30 cellular contexts compared by ENCODE assay signal in genomic region chr12:113820842-113821241, GRCh38.
"Had no signal": no experiment of that assay in that cellular context is flagged by ENCODE, and none has a peak within 500 bp of the region (broad histone marks: within the 10 kb centered on the region; RNA-seq: fewer than 3 reads in every experiment).

No MANE protein-coding gene starts in this region.

- H3K27me3 Mint-ChIP-seq: activated CD4-positive, alpha-beta memory T cell treated with anti-CD3 and anti-CD28 coated beads for 36 hours; activated CD4-positive, alpha-beta T cell treated with anti-CD3 and anti-CD28 coated beads for 36 hours; activated CD4-positive, alpha-beta T cell treated with anti-CD3 and anti-CD28 coated beads, Interleukin-2, amount 10 ng/mL, durations not matched to agents 24 days and 14 days; activated CD8-positive, alpha-beta memory T cell treated with anti-CD3 and anti-CD28 coated beads, Interleukin-2, amount 10 ng/mL, durations not matched to agents 7 days and 5 days; activated naive CD8-positive, alpha-beta T cell treated with anti-CD3 and anti-CD28 coated beads, Interleukin-2, amount 10 ng/mL, durations not matched to agents 7 days and 5 days; brain; dendritic cell treated with granulocyte-macrophage colony-stimulating factor and Interleukin-4, amounts not matched to agents 40 ng/mL and 50 ng/mL, for 4 days had no signal

- H3K9me3 Mint-ChIP-seq: activated CD4-positive, alpha-beta memory T cell treated with anti-CD3 and anti-CD28 coated beads for 36 hours; activated CD4-positive, alpha-beta T cell treated with anti-CD3 and anti-CD28 coated beads, Interleukin-2, amount 10 ng/mL, durations not matched to agents 24 days and 14 days; activated naive CD4-positive, alpha-beta T cell treated with anti-CD3 and anti-CD28 coated beads for 36 hours; activated naive CD4-positive, alpha-beta T cell treated with anti-CD3 and anti-CD28 coated beads, Interleukin-2, amount 50 U/mL, for 72 hours; activated naive CD8-positive, alpha-beta T cell treated with anti-CD3 and anti-CD28 coated beads, Interleukin-2, amount 10 ng/mL, durations not matched to agents 7 days and 5 days; activated T-helper 1 cell treated with anti-CD3 and anti-CD28 coated beads, Interleukin-12 subunit alpha, Interleukin-12 subunit beta, Interleukin-2, Interleukin-4 antibody, amounts not matched to agents 30 ng/mL and 10 ng/mL and 1 ng/mL, durations not matched to agents 14 hours and 24 hours and 36 hours; activated T-helper 2 cell treated with anti-CD3 and anti-CD28 coated beads, Interferon-gamma antibody, Interleukin-2, Interleukin-4, amounts not matched to agents 10 μg/mL and 5 μg/mL and 100 μg/mL, durations not matched to agents 14 hours and 24 hours and 36 hours; dendritic cell treated with granulocyte-macrophage colony-stimulating factor and Interleukin-4, amounts not matched to agents 40 ng/mL and 50 ng/mL, for 4 days; endodermal cell had no signal

- H3K4me3 ChIP-seq: ascending aorta, breast epithelium, cardiac muscle cell, coronary artery, dorsolateral prefrontal cortex had no signal

- ATAC-seq: activated CD4-positive, alpha-beta T cell treated with anti-CD3 and anti-CD28 coated beads for 36 hours; activated CD8-positive, alpha-beta memory T cell treated with anti-CD3 and anti-CD28 coated beads, Interleukin-2, amount 10 ng/mL, durations not matched to agents 7 days and 5 days; activated CD8-positive, alpha-beta T cell treated with anti-CD3 and anti-CD28 coated beads, Interleukin-2, amount 10 ng/mL, durations not matched to agents 7 days and 5 days; activated naive CD4-positive, alpha-beta T cell treated with anti-CD3 and anti-CD28 coated beads, Interleukin-2, amount 50 U/mL, for 72 hours; esophagus mucosa had no signal

- H3K4me1 Mint-ChIP-seq: activated CD4-positive, alpha-beta T cell treated with anti-CD3 and anti-CD28 coated beads for 36 hours; activated CD4-positive, alpha-beta T cell treated with anti-CD3 and anti-CD28 coated beads, Interleukin-2, amount 10 ng/mL, durations not matched to agents 24 days and 14 days; activated CD8-positive, alpha-beta memory T cell treated with anti-CD3 and anti-CD28 coated beads, Interleukin-2, amount 10 ng/mL, durations not matched to agents 7 days and 5 days; activated naive CD8-positive, alpha-beta T cell treated with anti-CD3 and anti-CD28 coated beads, Interleukin-2, amount 10 ng/mL, durations not matched to agents 7 days and 5 days had no signal

- DNase-seq: activated CD4-positive, alpha-beta memory T cell treated with anti-CD3 and anti-CD28 coated beads for 36 hours; activated CD4-positive, alpha-beta T cell treated with anti-CD3 and anti-CD28 coated beads for 36 hours; activated CD4-positive, alpha-beta T cell treated with anti-CD3 and anti-CD28 coated beads, Interleukin-2, amount 10 ng/mL, durations not matched to agents 24 days and 14 days; activated CD4-positive, CD25-positive, alpha-beta regulatory T cell; activated CD4-positive, CD25-positive, alpha-beta regulatory T cell treated with anti-CD3 and anti-CD28 coated beads, Interleukin-2, amount 50 U/mL, for 72 hours; activated CD8-positive, alpha-beta memory T cell treated with anti-CD3 and anti-CD28 coated beads, Interleukin-2, amount 10 ng/mL, durations not matched to agents 7 days and 5 days; activated CD8-positive, alpha-beta memory T cell treated with anti-CD3 and anti-CD28 coated beads, Interleukin-2, amount 50 U/mL, for 4 hours; activated CD8-positive, alpha-beta T cell treated with anti-CD3 and anti-CD28 coated beads, Interleukin-2, amount 10 ng/mL, durations not matched to agents 7 days and 5 days; activated effector memory CD4-positive, alpha-beta T cell treated with anti-CD3 and anti-CD28 coated beads, Interleukin-2, amount 50 U/mL, for 16 hours; activated naive CD4-positive, alpha-beta T cell treated with anti-CD3 and anti-CD28 coated beads for 36 hours; activated naive CD8-positive, alpha-beta T cell treated with anti-CD3 and anti-CD28 coated beads, Interleukin-2, amount 10 ng/mL, durations not matched to agents 7 days and 5 days; activated T-cell treated with anti-CD3 and anti-CD28 coated beads, Interleukin-2, amount 50 U/mL, for 1 hour; activated T-cell treated with anti-CD3 and anti-CD28 coated beads, Interleukin-2, amount 50 U/mL, for 48 hours; central memory CD4-positive, alpha-beta T cell; dorsolateral prefrontal cortex; effector memory CD4-positive, alpha-beta T cell; endodermal cell; foreskin fibroblast; head of caudate nucleus; T-helper 2 cell had no signal

- H3K9me3 ChIP-seq: ascending aorta, breast epithelium had no signal

- H3K27ac ChIP-seq: ascending aorta, breast epithelium, cardiac muscle cell, coronary artery, dorsolateral prefrontal cortex had no signal

- H3K4me1 ChIP-seq: ascending aorta, breast epithelium had no signal

- H3K4me3 Mint-ChIP-seq: activated CD4-positive, alpha-beta memory T cell treated with anti-CD3 and anti-CD28 coated beads for 36 hours; activated CD4-positive, alpha-beta T cell treated with anti-CD3 and anti-CD28 coated beads for 36 hours; activated CD4-positive, alpha-beta T cell treated with anti-CD3 and anti-CD28 coated beads, Interleukin-2, amount 10 ng/mL, durations not matched to agents 24 days and 14 days; activated CD8-positive, alpha-beta memory T cell treated with anti-CD3 and anti-CD28 coated beads, Interleukin-2, amount 10 ng/mL, durations not matched to agents 7 days and 5 days; activated CD8-positive, alpha-beta T cell treated with anti-CD3 and anti-CD28 coated beads, Interleukin-2, amount 10 ng/mL, durations not matched to agents 7 days and 5 days; activated naive CD4-positive, alpha-beta T cell treated with anti-CD3 and anti-CD28 coated beads for 36 hours; activated naive CD8-positive, alpha-beta T cell treated with anti-CD3 and anti-CD28 coated beads, Interleukin-2, amount 10 ng/mL, durations not matched to agents 7 days and 5 days; activated T-helper 1 cell treated with anti-CD3 and anti-CD28 coated beads, Interleukin-12 subunit alpha, Interleukin-12 subunit beta, Interleukin-2, Interleukin-4 antibody, amounts not matched to agents 30 ng/mL and 10 ng/mL and 1 ng/mL, durations not matched to agents 14 hours and 24 hours and 36 hours; brain; dendritic cell treated with granulocyte-macrophage colony-stimulating factor and Interleukin-4, amounts not matched to agents 40 ng/mL and 50 ng/mL, for 4 days; endodermal cell had no signal

- H3K27me3 ChIP-seq: ascending aorta, breast epithelium, cardiac muscle cell, dorsolateral prefrontal cortex had no signal

- H3K36me3 Mint-ChIP-seq: activated naive CD8-positive, alpha-beta T cell treated with anti-CD3 and anti-CD28 coated beads, Interleukin-2, amount 10 ng/mL, durations not matched to agents 7 days and 5 days; brain had no signal

- H3K36me3 ChIP-seq: breast epithelium, cardiac muscle cell had no signal

- H3K27ac Mint-ChIP-seq: activated CD4-positive, alpha-beta memory T cell treated with anti-CD3 and anti-CD28 coated beads for 36 hours; activated CD4-positive, alpha-beta T cell treated with anti-CD3 and anti-CD28 coated beads for 36 hours; activated CD4-positive, alpha-beta T cell treated with anti-CD3 and anti-CD28 coated beads, Interleukin-2, amount 10 ng/mL, durations not matched to agents 24 days and 14 days; activated CD8-positive, alpha-beta memory T cell treated with anti-CD3 and anti-CD28 coated beads, Interleukin-2, amount 10 ng/mL, durations not matched to agents 7 days and 5 days; activated CD8-positive, alpha-beta T cell treated with anti-CD3 and anti-CD28 coated beads, Interleukin-2, amount 10 ng/mL, durations not matched to agents 7 days and 5 days; activated naive CD4-positive, alpha-beta T cell treated with anti-CD3 and anti-CD28 coated beads for 36 hours; activated naive CD4-positive, alpha-beta T cell treated with anti-CD3 and anti-CD28 coated beads, Interleukin-2, amount 50 U/mL, for 72 hours; activated naive CD8-positive, alpha-beta T cell treated with anti-CD3 and anti-CD28 coated beads, Interleukin-2, amount 10 ng/mL, durations not matched to agents 7 days and 5 days; activated T-helper 1 cell treated with anti-CD3 and anti-CD28 coated beads, Interleukin-12 subunit alpha, Interleukin-12 subunit beta, Interleukin-2, Interleukin-4 antibody, amounts not matched to agents 30 ng/mL and 10 ng/mL and 1 ng/mL, durations not matched to agents 14 hours and 24 hours and 36 hours; activated T-helper 2 cell treated with anti-CD3 and anti-CD28 coated beads, Interferon-gamma antibody, Interleukin-2, Interleukin-4, amounts not matched to agents 10 μg/mL and 5 μg/mL and 100 μg/mL, durations not matched to agents 14 hours and 24 hours and 36 hours; dendritic cell treated with granulocyte-macrophage colony-stimulating factor and Interleukin-4, amounts not matched to agents 40 ng/mL and 50 ng/mL, for 4 days; endodermal cell had no signal
